8 cellular contexts compared by ENCODE assay signal in genomic region chr18:23689616-23690504, GRCh38. TPM values are rescaled to one million over a fixed set of nuclear protein-coding genes. Genes with fewer than 3 reads are reported as not detected.
A peak's percentile ranks its signal among the peaks of the same experiment; 100 is the strongest.
DNase-seq lines count a peak whose midpoint lies in the region; ATAC-seq, FAIRE-seq and TF ChIP-seq lines count a peak whose summit lies in the region.

No MANE protein-coding gene starts in this region.

- no peaks in the 10 kb centered on the region for H4K20me1 ChIP-seq in GM12878 (ENCODE audit: control insufficient read depth, insufficient read depth)

- H3K9me3 Mint-ChIP-seq in IgD-negative memory B cell = no peaks in the 10 kb centered on the region
- no peaks in the 10 kb centered on the region for H3K9me3 Mint-ChIP-seq in stimulated activated naive B cell treated with anti-CD40 and anti-IgM and Interleukin-4, amounts not matched to agents 10 μg/mL and 1 μg/mL and 100 μg/mL, for 72 hours

- POLR2A ChIA-PET in GM12878 (lab: Charles Lee) = no interaction called here

- no peak for TF ChIP-seq CTCF in GM12878 (IDR thresholded peaks at IDR 0.05 in 2 of 3, conservative IDR thresholded peaks at IDR 0.05 in 1 of 3; ENCODE audit: control insufficient read depth in 2 of 3, extremely low read depth in 1 of 3, insufficient read depth in 1 of 3, low read depth in 3 of 3, low read length in 3 of 3)

- TF ChIP-seq POLR2A in GM12878 (IDR thresholded peaks at IDR 0.05; ENCODE audit: low read depth, low read length) = no peak

- no peak for TF ChIP-seq EP300 in GM12878 (IDR thresholded peaks at IDR 0.05; ENCODE audit: borderline replicate concordance in 1 of 2, control insufficient read depth in 1 of 2, low read depth in 2 of 2, low read length in 2 of 2)

- peaks cover 0 to 6% (median 0%) of the 10 kb centered on the region in 3 donors for H3K4me1 Mint-ChIP-seq in IgD-negative memory B cell
- H3K4me1 Mint-ChIP-seq in stimulated activated naive B cell treated with anti-CD40 and anti-IgM and Interleukin-4, amounts not matched to agents 10 μg/mL and 1 μg/mL and 100 μg/mL, for 72 hours = peaks cover 2 to 12% of the 10 kb centered on the region in 2 donors

- no peak overlapping the region for H2AFZ ChIP-seq in GM12878 (ENCODE audit: control insufficient read depth, low read depth, low read length)

- in situ Hi-C loops in GM12878 (cut with MboI) = no loop called here

- BruUV-seq in GM12878 (replicated peaks; lab: Mats Ljungman, UMichigan) = no TSS peak

- RAD21 ChIA-PET in GM12878 (lab: Charles Lee; ENCODE audit: unreplicated experiment) = no interaction called here

- WGBS in GM12878 (ENCODE audit: insufficient coverage, insufficient replicate concordance, low lambda C conversion rate, missing lambda C conversion rate) = 15% methylated on average over 59 of the region's 85 CpGs

- H3K27ac ChIP-seq in GM12878 (ENCODE audit: control insufficient read depth, insufficient read depth) = no peak overlapping the region

- no peaks in the 10 kb centered on the region for H3K36me3 ChIP-seq in GM12878 (ENCODE audit: control insufficient read depth in 2 of 2, insufficient read depth in 2 of 2, low read length in 1 of 2)

- no peak overlapping the region for H3K27ac Mint-ChIP-seq in IgD-negative memory B cell
- H3K27ac Mint-ChIP-seq in stimulated activated naive B cell treated with anti-CD40 and anti-IgM and Interleukin-4, amounts not matched to agents 10 μg/mL and 1 μg/mL and 100 μg/mL, for 72 hours = no peak overlapping the region

- ATAC-seq in GM12878 = peak; percentile 70
- ATAC-seq in left colon = peak; percentile 29
- peak; percentile 54 to 59 for ATAC-seq in stimulated activated naive B cell treated with anti-CD40 and anti-IgM and Interleukin-4, amounts not matched to agents 10 μg/mL and 1 μg/mL and 100 μg/mL, for 72 hours (replicated peaks)
- ATAC-seq in HG03342 (IDR thresholded peaks at IDR 0.05; ENCODE audit: unreplicated experiment) = no peak
- no peak for ATAC-seq in GM19455 (IDR thresholded peaks at IDR 0.05; ENCODE audit: unreplicated experiment)

- H3K27me3 Mint-ChIP-seq in IgD-negative memory B cell = peaks cover 36% of the 10 kb centered on the region
- peaks cover 33 to 49% of the 10 kb centered on the region in 2 donors for H3K27me3 Mint-ChIP-seq in stimulated activated naive B cell treated with anti-CD40 and anti-IgM and Interleukin-4, amounts not matched to agents 10 μg/mL and 1 μg/mL and 100 μg/mL, for 72 hours

- no peak for TF ChIP-seq RAD21 in GM12878 (IDR thresholded peaks at IDR 0.05; ENCODE audit: insufficient read depth, low read depth, low read length)

- CTCF ChIA-PET in GM12878 (lab: Yijun Ruan, JAX) = interaction anchor here (1.4 kb wide), 1 partner anchor 13 kb away, joined by 3 read pairs; no protein-coding TSS in a partner anchor

- no peak for FAIRE-seq in GM12878 (lab: Jason Lieb, UNC)

- no peak overlapping the region for H3K9ac ChIP-seq in GM12878 (ENCODE audit: control insufficient read depth, insufficient read depth, low read length)

- H3K4me2 ChIP-seq in GM12878 (ENCODE audit: control insufficient read depth, insufficient read depth) = peak overlapping the region; percentile 33; the same call in 1 of the 2 replicates

- no peak overlapping the region for H3K4me3 ChIP-seq in GM12878

- no peaks in the 10 kb centered on the region for H3K79me2 ChIP-seq in GM12878 (ENCODE audit: control insufficient read depth, insufficient read depth, low read length)

- intact Hi-C loops in GM12878 (cut with micrococcal nuclease; ENCODE audit: unreplicated experiment) = no loop called here
- intact Hi-C loops in left colon (cut with DNase I, micrococcal nuclease) = no loop called here

- peak; percentile 18 for DNase-seq in EL
- DNase-seq in GM12878 (ENCODE audit: low read depth, low spot score) = no peak
- peak in 1 of 2 donors; percentile 36 for DNase-seq in left colon
- no peak for DNase-seq in stimulated activated naive B cell treated with anti-CD40 and anti-IgM and Interleukin-4, amounts not matched to agents 10 μg/mL and 1 μg/mL and 100 μg/mL, for 72 hours
- DNase-seq in HCEC 1CT = no peak

- SMC1A ChIA-PET in GM12878 (lab: Charles Lee; ENCODE audit: uncharacterized antibody, unreplicated experiment) = interaction anchor here (1.6 kb wide), 1 partner anchor 65 kb away, joined by 3 read pairs; no protein-coding TSS in a partner anchor

- H3K4me3 Mint-ChIP-seq in IgD-negative memory B cell = peak overlapping the region in 3 of 4 donors; percentile 8 to 83 (median 12)
- H3K4me3 Mint-ChIP-seq in stimulated activated naive B cell treated with anti-CD40 and anti-IgM and Interleukin-4, amounts not matched to agents 10 μg/mL and 1 μg/mL and 100 μg/mL, for 72 hours = peak overlapping the region; percentile 25 to 74

- H3K4me1 ChIP-seq in GM12878 (ENCODE audit: control insufficient read depth, insufficient read depth, low read length) = no peaks in the 10 kb centered on the region

- peaks cover 10 to 16% of the 10 kb centered on the region in 2 experiments for H3K27me3 ChIP-seq in GM12878 (replicated peaks in 1 of 2; ENCODE audit: control insufficient read depth in 2 of 2, insufficient read depth in 2 of 2, low read length in 1 of 2)

- no peaks in the 10 kb centered on the region for H3K9me3 ChIP-seq in GM12878 (replicated peaks; ENCODE audit: control insufficient read depth, insufficient read depth, low read length)

- H3K36me3 Mint-ChIP-seq in IgD-negative memory B cell = no peaks in the 10 kb centered on the region
- no peaks in the 10 kb centered on the region for H3K36me3 Mint-ChIP-seq in stimulated activated naive B cell treated with anti-CD40 and anti-IgM and Interleukin-4, amounts not matched to agents 10 μg/mL and 1 μg/mL and 100 μg/mL, for 72 hours

RNA-seq across cellular contexts. Expression of gene LAMA3, which starts 0.6 kb away (rescaled TPM):
- polyA plus RNA-seq in IgD-negative memory B cell (not detected), GM12878 (2011; rRNA removed) (0.37 and 0.50 TPM in 2 replicates), GM12878 (2014; fragmentation: Illumina TruSeq; extraction: Trizol) (5.8 and 11.7 TPM in 2 replicates), GM12878 (2014; fragmentation: Nextera tagmentation; extraction: Ambion mirVana) (1 to 10 TPM; 4.4 to 5.1 TPM), GM12878 (2014; rRNA removed) (2.2 and 3.3 TPM in 2 replicates), GM12878 (2016; fragmentation: Nextera tagmentation; extraction: Ambion mirVana) (1 to 10 TPM; 6.2 to 6.3 TPM)
- total RNA-seq in GM12878 (2013; cell fraction: nucleolus; rRNA removed) = 0.17 and 0.71 TPM in 2 replicates
- total RNA-seq in GM12878 (2014; rRNA removed) (2.0 and 2.9 TPM in 2 replicates), GM12878 (2014; rRNA removed; fragmentation: Illumina TruSeq; extraction: Trizol) (5.4 and 6.5 TPM in 2 replicates), GM12878 (2021) (4.5 and 5.7 TPM in 2 replicates), left colon (10 to 100 TPM; 33.2 to 98.0 TPM)
- 0.12 TPM for polyA plus RNA-seq in GM12878 (2011; ENCODE audit: low read depth)
- polyA plus RNA-seq in GM12878 (2011; cell fraction: cytosol; rRNA removed) = 0.15 and 0.16 TPM in 2 replicates
- 0.48 and 0.58 TPM in 2 replicates for polyA plus RNA-seq in GM12878 (2011; cell fraction: nucleus; rRNA removed)
- polyA plus RNA-seq in GM12878 (2012) = 0.15 and 0.51 TPM in 2 replicates
- polyA minus RNA-seq in GM12878 (2011; rRNA and poly(A)+ RNA removed) = 0.29 and 0.31 TPM in 2 replicates
- 0.27 and 0.31 TPM in 2 replicates for polyA minus RNA-seq in GM12878 (2011; cell fraction: cytosol; rRNA and poly(A)+ RNA removed)
- 0.36 and 0.38 TPM in 2 replicates for polyA minus RNA-seq in GM12878 (2011; cell fraction: nucleus; rRNA and poly(A)+ RNA removed)

RNA-seq across cellular contexts. Expression of gene ANKRD29, which starts 27.1 kb away (rescaled TPM):
- polyA plus RNA-seq in IgD-negative memory B cell = not detected
- 1.8 and 2.9 TPM in 2 replicates for total RNA-seq in GM12878 (2013; cell fraction: nucleolus; rRNA removed)
- 0.98 and 1.3 TPM in 2 replicates for total RNA-seq in GM12878 (2014; rRNA removed)
- total RNA-seq in GM12878 (2014; rRNA removed; fragmentation: Illumina TruSeq; extraction: Trizol) = 1.6 TPM in 2 replicates
- 1.4 and 1.7 TPM in 2 replicates for total RNA-seq in GM12878 (2021)
- polyA plus RNA-seq in GM12878 (2011; ENCODE audit: low read depth) = 0.18 TPM
- polyA plus RNA-seq in GM12878 (2011; rRNA removed) = 9.2 and 15.1 TPM in 2 replicates
- 4.4 and 6.0 TPM in 2 replicates for polyA plus RNA-seq in GM12878 (2011; cell fraction: cytosol; rRNA removed)
- polyA plus RNA-seq in GM12878 (2011; cell fraction: nucleus; rRNA removed) = 4.7 and 5.0 TPM in 2 replicates
- 0.32 and 0.37 TPM in 2 replicates for polyA plus RNA-seq in GM12878 (2012)
- polyA plus RNA-seq in GM12878 (2014; fragmentation: Illumina TruSeq; extraction: Trizol) = 2.4 and 3.5 TPM in 2 replicates
- polyA plus RNA-seq in GM12878 (2014; fragmentation: Nextera tagmentation; extraction: Ambion mirVana) = under 1 TPM; 0.53 to 0.62 TPM
- polyA plus RNA-seq in GM12878 (2014; rRNA removed) = 1.2 and 2.5 TPM in 2 replicates
- 1 to 10 TPM; 1.6 TPM for polyA plus RNA-seq in GM12878 (2016; fragmentation: Nextera tagmentation; extraction: Ambion mirVana)
- 3.4 and 4.3 TPM in 2 replicates for polyA minus RNA-seq in GM12878 (2011; rRNA and poly(A)+ RNA removed)
- 3.2 and 4.4 TPM in 2 replicates for polyA minus RNA-seq in GM12878 (2011; cell fraction: cytosol; rRNA and poly(A)+ RNA removed)
- polyA minus RNA-seq in GM12878 (2011; cell fraction: nucleus; rRNA and poly(A)+ RNA removed) = 3.1 and 6.1 TPM in 2 replicates
- total RNA-seq in left colon = 1 to 10 TPM; 1.2 to 2.5 TPM

Comparison
In these comparisons a context has a peak if more than half of its experiments do, and no peak if none do; other contexts are left out.
1. ATAC-seq: peak in GM12878 (single experiment), left colon (single experiment) and stimulated activated naive B cell treated with anti-CD40 and anti-IgM and Interleukin-4, amounts not matched to agents 10 μg/mL and 1 μg/mL and 100 μg/mL, for 72 hours (2 of 2); none in HG03342 (single experiment) and GM19455 (single experiment).
2. RNA of gene LAMA3, which starts 0.6 kb away (total RNA-seq): 33.2 to 98.0 TPM in left colon; 0.17 to 6.5 TPM in GM12878; every median in the first group is over 4 times any median in the second.